In genomic region chr12:60021235-60021634, GRCh38 we compare ENCODE assay signal across 34 cellular contexts.
"Had no signal": no experiment of that assay in that cellular context is flagged by ENCODE, and none has a peak within 500 bp of the region (broad histone marks: within the 10 kb centered on the region; RNA-seq: fewer than 3 reads in every experiment).

No MANE protein-coding gene starts in this region.

- H3K9me3 ChIP-seq: esophagus muscularis mucosa, gastrocnemius medialis had no signal

- H3K9me3 Mint-ChIP-seq: activated CD4-positive, alpha-beta memory T cell treated with anti-CD3 and anti-CD28 coated beads, Interleukin-2, amount 10 ng/mL, durations not matched to agents 7 days and 5 days; activated CD4-positive, alpha-beta T cell treated with anti-CD3 and anti-CD28 coated beads, Interleukin-2, amount 10 ng/mL, durations not matched to agents 7 days and 5 days; activated T-cell treated with anti-CD3 and anti-CD28 coated beads, Interleukin-2, amount 50 U/mL, for 24 hours; activated T-helper 17 cell treated with anti-CD3 and anti-CD28 coated beads, Interleukin-2, amount 50 U/mL, for 72 hours had no signal

- H3K4me1 ChIP-seq: esophagus muscularis mucosa, foreskin keratinocyte, gastrocnemius medialis had no signal

- H3K4me3 Mint-ChIP-seq: activated CD4-positive, alpha-beta memory T cell treated with anti-CD3 and anti-CD28 coated beads, Interleukin-2, amount 10 ng/mL, durations not matched to agents 7 days and 5 days; activated CD4-positive, alpha-beta T cell treated with anti-CD3 and anti-CD28 coated beads, Interleukin-2, amount 10 ng/mL, durations not matched to agents 7 days and 5 days; activated naive CD8-positive, alpha-beta T cell; activated T-cell treated with anti-CD3 and anti-CD28 coated beads, Interleukin-2, amount 50 U/mL, for 24 hours; activated T-cell treated with anti-CD3 and anti-CD28 coated beads, Interleukin-2, amount 50 U/mL, for 72 hours; activated T-helper 17 cell treated with anti-CD3 and anti-CD28 coated beads, Interleukin-2, amount 50 U/mL, for 72 hours; central memory CD8-positive, alpha-beta T cell; dendritic cell treated with granulocyte-macrophage colony-stimulating factor and Interleukin-4, amounts not matched to agents 40 ng/mL and 50 ng/mL, for 4 days; T-helper 17 cell; T-helper 2 cell treated with Interferon-gamma antibody and Interleukin-4, amounts not matched to agents 5 μg/mL and 100 μg/mL, for 36 hours had no signal

- H3K27me3 ChIP-seq: brain microvascular endothelial cell, dorsolateral prefrontal cortex, esophagus muscularis mucosa, foreskin keratinocyte, gastrocnemius medialis had no signal

- H3K27me3 Mint-ChIP-seq: activated CD4-positive, alpha-beta memory T cell treated with anti-CD3 and anti-CD28 coated beads, Interleukin-2, amount 10 ng/mL, durations not matched to agents 7 days and 5 days; activated CD4-positive, alpha-beta T cell treated with anti-CD3 and anti-CD28 coated beads, Interleukin-2, amount 10 ng/mL, durations not matched to agents 7 days and 5 days; activated naive CD8-positive, alpha-beta T cell; activated T-cell treated with anti-CD3 and anti-CD28 coated beads, Interleukin-2, amount 50 U/mL, for 24 hours; activated T-helper 17 cell treated with anti-CD3 and anti-CD28 coated beads, Interleukin-2, amount 50 U/mL, for 72 hours; central memory CD8-positive, alpha-beta T cell; dendritic cell treated with granulocyte-macrophage colony-stimulating factor and Interleukin-4, amounts not matched to agents 40 ng/mL and 50 ng/mL, for 4 days; T-helper 17 cell had no signal

- H3K27ac Mint-ChIP-seq: activated CD4-positive, alpha-beta memory T cell treated with anti-CD3 and anti-CD28 coated beads, Interleukin-2, amount 10 ng/mL, durations not matched to agents 7 days and 5 days; activated CD4-positive, alpha-beta T cell treated with anti-CD3 and anti-CD28 coated beads, Interleukin-2, amount 10 ng/mL, durations not matched to agents 7 days and 5 days; activated naive CD8-positive, alpha-beta T cell; activated T-cell treated with anti-CD3 and anti-CD28 coated beads, Interleukin-2, amount 50 U/mL, for 24 hours; activated T-cell treated with anti-CD3 and anti-CD28 coated beads, Interleukin-2, amount 50 U/mL, for 72 hours; activated T-helper 17 cell treated with anti-CD3 and anti-CD28 coated beads, Interleukin-2, amount 50 U/mL, for 72 hours; dendritic cell treated with granulocyte-macrophage colony-stimulating factor and Interleukin-4, amounts not matched to agents 40 ng/mL and 50 ng/mL, for 4 days; T-helper 17 cell; T-helper 2 cell treated with Interferon-gamma antibody and Interleukin-4, amounts not matched to agents 5 μg/mL and 100 μg/mL, for 36 hours had no signal

- H3K4me3 ChIP-seq: coronary artery, dorsolateral prefrontal cortex, esophagus muscularis mucosa, gastrocnemius medialis had no signal

- DNase-seq: activated CD4-positive, alpha-beta memory T cell treated with anti-CD3 and anti-CD28 coated beads, Interleukin-2, amount 10 ng/mL, durations not matched to agents 7 days and 5 days; activated CD4-positive, alpha-beta T cell treated with anti-CD3 and anti-CD28 coated beads for 1 hour; activated CD4-positive, alpha-beta T cell treated with anti-CD3 and anti-CD28 coated beads for 4 hours; activated CD4-positive, alpha-beta T cell treated with anti-CD3 and anti-CD28 coated beads, Interleukin-2, amount 10 ng/mL, durations not matched to agents 7 days and 5 days; activated CD4-positive, alpha-beta T cell treated with anti-CD3 and anti-CD28 coated beads, Interleukin-2, amount 50 U/mL, for 4 hours; activated CD8-positive, alpha-beta memory T cell treated with anti-CD3 and anti-CD28 coated beads, Interleukin-2, amount 50 U/mL, for 48 hours; activated effector memory CD4-positive, alpha-beta T cell treated with Interleukin-2 at 50 U/mL for 16 hours; activated gamma-delta T cell treated with Interleukin-2 at 50 U/mL for 16 hours; activated naive CD4-positive, alpha-beta T cell treated with anti-CD3 and anti-CD28 coated beads, Interleukin-2, amount 50 U/mL, for 16 hours; activated naive CD4-positive, alpha-beta T cell treated with Interleukin-2 at 50 U/mL for 16 hours; activated T-cell treated with anti-CD3 and anti-CD28 coated beads for 4 hours; activated T-cell treated with anti-CD3 and anti-CD28 coated beads, Interleukin-2, amount 50 U/mL, for 24 hours; activated T-cell treated with anti-CD3 and anti-CD28 coated beads, Interleukin-2, amount 50 U/mL, for 72 hours; amniotic stem cell; anterior cingulate cortex; brain microvascular endothelial cell; dorsolateral prefrontal cortex; effector memory CD4-positive, alpha-beta T cell; erythroblast; foreskin keratinocyte; gastrocnemius medialis; glutamatergic neuron; T-helper 1 cell; T-helper 17 cell; T1000 had no signal

- FAIRE-seq: astrocyte, bronchial epithelial cell had no signal

- H3K36me3 Mint-ChIP-seq: activated naive CD8-positive, alpha-beta T cell had no signal

- ATAC-seq: activated T-cell treated with anti-CD3 and anti-CD28 coated beads, Interleukin-2, amount 50 U/mL, for 72 hours; activated T-helper 17 cell treated with anti-CD3 and anti-CD28 coated beads, Interleukin-2, amount 50 U/mL, for 72 hours; foreskin keratinocyte; gastrocnemius medialis; T-helper 17 cell had no signal

- H3K36me3 ChIP-seq: brain microvascular endothelial cell, esophagus muscularis mucosa, gastrocnemius medialis had no signal

- H3K4me1 Mint-ChIP-seq: activated CD4-positive, alpha-beta memory T cell treated with anti-CD3 and anti-CD28 coated beads, Interleukin-2, amount 10 ng/mL, durations not matched to agents 7 days and 5 days; activated CD4-positive, alpha-beta T cell treated with anti-CD3 and anti-CD28 coated beads, Interleukin-2, amount 10 ng/mL, durations not matched to agents 7 days and 5 days; activated T-helper 17 cell treated with anti-CD3 and anti-CD28 coated beads, Interleukin-2, amount 50 U/mL, for 72 hours; central memory CD8-positive, alpha-beta T cell; T-helper 17 cell had no signal

- H3K27ac ChIP-seq: brain microvascular endothelial cell, coronary artery, dorsolateral prefrontal cortex, esophagus muscularis mucosa, foreskin keratinocyte, gastrocnemius medialis had no signal
